Comparison of ENCODE assay signal across 20 cellular contexts in the genomic region with DNA sequence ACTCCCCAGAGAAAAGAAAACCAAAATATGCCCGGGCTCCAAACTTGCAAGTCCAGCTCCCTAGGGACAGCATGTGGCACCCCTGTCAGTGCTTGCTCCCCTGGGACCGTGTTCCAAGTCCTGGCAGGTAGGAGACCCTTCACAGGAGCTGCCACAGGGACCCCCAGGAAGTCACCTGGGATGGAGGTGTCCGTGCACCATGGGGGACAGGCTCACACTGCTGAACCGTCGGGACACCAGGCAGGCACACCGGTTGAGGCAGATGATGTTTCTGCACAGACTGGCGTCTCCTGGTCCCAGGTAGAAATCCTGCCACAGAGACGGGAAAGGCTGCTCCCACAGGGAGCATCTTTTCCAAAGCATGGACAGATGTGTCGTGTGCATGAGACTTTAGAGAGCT. TPM values are rescaled to one million over a fixed set of nuclear protein-coding genes. Genes with fewer than 3 reads are reported as not detected.
DNase-seq lines count a peak whose midpoint lies in the region; TF ChIP-seq lines count a peak whose summit lies in the region.
"Had no signal": no experiment of that assay in that cellular context is flagged by ENCODE, and none has a peak within 500 bp of the region (broad histone marks: within the 10 kb centered on the region; RNA-seq: fewer than 3 reads in every experiment).

No MANE protein-coding gene starts in this region.

- peak overlapping the region; percentile 35; the same call in 1 of the 2 replicates for H2AFZ ChIP-seq in MM.1S (ENCODE audit: low read length)
- H2AFZ ChIP-seq: PC-9 had no signal

- H3K9me3 Mint-ChIP-seq in osteocyte (ENCODE audit: unreplicated experiment) = no peaks in the 10 kb centered on the region
- H3K9me3 Mint-ChIP-seq: CD8-positive, alpha-beta T cell; HFFc6 had no signal

- no peak overlapping the region for H3K27ac Mint-ChIP-seq in osteocyte (ENCODE audit: unreplicated experiment)
- H3K27ac Mint-ChIP-seq: CD8-positive, alpha-beta T cell; HFFc6 had no signal

- H3F3A ChIP-seq in MM.1S (ENCODE audit: insufficient read depth, low read length) = no peaks in the 10 kb centered on the region

- H3K27me3 Mint-ChIP-seq in osteocyte (ENCODE audit: unreplicated experiment) = no peaks in the 10 kb centered on the region

- H3K4me3 Mint-ChIP-seq in osteocyte (ENCODE audit: unreplicated experiment) = no peak overlapping the region
- H3K4me3 Mint-ChIP-seq: CD8-positive, alpha-beta T cell; HFFc6 had no signal

- H3K27me3 ChIP-seq in MM.1S (replicated peaks; ENCODE audit: insufficient read depth, low read length) = peaks cover 70% of the 10 kb centered on the region

- TF ChIP-seq CTCF in MM.1S (IDR thresholded peaks at IDR 0.05; ENCODE audit: low read length) = no peak
- TF ChIP-seq CTCF in osteocyte (IDR thresholded peaks at IDR 0.05) = no peak

- no peaks in the 10 kb centered on the region for H3K79me2 ChIP-seq in MM.1S (ENCODE audit: low read length)

- no peak overlapping the region for H3K27ac ChIP-seq in MM.1S (ENCODE audit: low read length)
- H3K27ac ChIP-seq: BLaER1 treated with 17β-estradiol and CSF1 and Interleukin-3, amounts not matched to agents 10 nM and 100 nM; KMS-11; PC-9; RWPE1 had no signal

- no peaks in the 10 kb centered on the region for H3K36me3 ChIP-seq in MM.1S (replicated peaks; ENCODE audit: insufficient read depth, low read length)
- H3K36me3 ChIP-seq: BLaER1 treated with 17β-estradiol and CSF1 and Interleukin-3, amounts not matched to agents 10 nM and 100 nM had no signal

- no peaks in the 10 kb centered on the region for H4K20me1 ChIP-seq in MM.1S (ENCODE audit: insufficient read depth, low read length)
- H4K20me1 ChIP-seq: BLaER1 treated with 17β-estradiol and CSF1 and Interleukin-3, amounts not matched to agents 10 nM and 100 nM had no signal

- H3K4me1 ChIP-seq in MM.1S (ENCODE audit: low read length) = 0 out of 2 replicates have a peak, but pooled peaks cover 4% of the 10 kb centered on the region

- no peaks in the 10 kb centered on the region for H3K9me2 ChIP-seq in MM.1S (replicated peaks; ENCODE audit: insufficient read depth, low read length)

- peak; percentile 54 for DNase-seq in activated effector memory CD4-positive, alpha-beta T cell treated with anti-CD3 and anti-CD28 coated beads, Interleukin-2, amount 50 U/mL, for 16 hours
- no peak for DNase-seq in activated effector memory CD4-positive, alpha-beta T cell treated with Interleukin-2 at 50 U/mL for 16 hours
- DNase-seq in MM.1S = no peak
- DNase-seq in islet precursor cell = peak; percentile 43
- peak; percentile 77 for DNase-seq in osteocyte (ENCODE audit: extremely low spot score, unreplicated experiment)
- no peak for DNase-seq in activated CD4-positive, alpha-beta T cell treated with anti-CD3 and anti-CD28 coated beads for 48 hours
- no peak for DNase-seq in stimulated activated naive CD4-positive, alpha-beta T cell (lab: John Stamatoyannopoulos, UW)
- no peak for DNase-seq in putamen (ENCODE audit: low spot score)
- DNase-seq: CD8-positive, alpha-beta T cell; HFFc6; NCI-H1417; NCI-H187 treated with DMSO at 0.1 percent for 48 hours; NCI-H345; NCI-H526; PC-9 had no signal

- peak overlapping the region; percentile 44 for H3K4me3 ChIP-seq in MM.1S (ENCODE audit: low read length)
- H3K4me3 ChIP-seq: BLaER1 treated with 17β-estradiol and CSF1 and Interleukin-3, amounts not matched to agents 10 nM and 100 nM; PC-9 had no signal

- peak overlapping the region; percentile 61 for H3K4me2 ChIP-seq in MM.1S (ENCODE audit: low read depth, low read length)
- H3K4me2 ChIP-seq: KMS-11, PC-9 had no signal

- no peak overlapping the region for H3K9ac ChIP-seq in MM.1S (ENCODE audit: low read length)
- H3K9ac ChIP-seq: BLaER1 treated with 17β-estradiol and CSF1 and Interleukin-3, amounts not matched to agents 10 nM and 100 nM; KMS-11 had no signal

- H3K36me3 Mint-ChIP-seq in osteocyte (ENCODE audit: unreplicated experiment) = no peaks in the 10 kb centered on the region
- H3K36me3 Mint-ChIP-seq: CD8-positive, alpha-beta T cell had no signal

- H3K4me1 Mint-ChIP-seq in osteocyte (ENCODE audit: unreplicated experiment) = no peaks in the 10 kb centered on the region

- H3K9me3 ChIP-seq in MM.1S (replicated peaks; ENCODE audit: insufficient read depth, low read length) = no peaks in the 10 kb centered on the region

RNA-seq across cellular contexts. Expression of gene PROZ, which starts 11.7 kb away (rescaled TPM):
- not detected in 2 replicates for total RNA-seq in osteocyte
- total RNA-seq: A673; CD8-positive, alpha-beta T cell; H1; HFFc6; PC-9 had no signal

RNA-seq across cellular contexts. Expression of gene F10, which starts 24.2 kb away (rescaled TPM):
- total RNA-seq in osteocyte = 1.8 and 2.0 TPM in 2 replicates
- total RNA-seq: A673; CD8-positive, alpha-beta T cell; PC-9 had no signal

RNA-seq across cellular contexts. Expression of gene F7, which starts 41.2 kb away (rescaled TPM):
- not detected in 2 replicates for total RNA-seq in osteocyte
- total RNA-seq: A673; CD8-positive, alpha-beta T cell; HFFc6; PC-9 had no signal

Comparison
In these comparisons a context has a peak if more than half of its experiments do, and no peak if none do; other contexts are left out.
1. DNase-seq: peak in activated effector memory CD4-positive, alpha-beta T cell treated with anti-CD3 and anti-CD28 coated beads, Interleukin-2, amount 50 U/mL, for 16 hours (single experiment), islet precursor cell (single experiment) and osteocyte (single experiment); none in activated effector memory CD4-positive, alpha-beta T cell treated with Interleukin-2 at 50 U/mL for 16 hours (single experiment), MM.1S (single experiment), activated CD4-positive, alpha-beta T cell treated with anti-CD3 and anti-CD28 coated beads for 48 hours (single experiment), stimulated activated naive CD4-positive, alpha-beta T cell (0 of 6) and putamen (single experiment).